Comparison of ENCODE assay signal across 16 cellular contexts in the genomic region with DNA sequence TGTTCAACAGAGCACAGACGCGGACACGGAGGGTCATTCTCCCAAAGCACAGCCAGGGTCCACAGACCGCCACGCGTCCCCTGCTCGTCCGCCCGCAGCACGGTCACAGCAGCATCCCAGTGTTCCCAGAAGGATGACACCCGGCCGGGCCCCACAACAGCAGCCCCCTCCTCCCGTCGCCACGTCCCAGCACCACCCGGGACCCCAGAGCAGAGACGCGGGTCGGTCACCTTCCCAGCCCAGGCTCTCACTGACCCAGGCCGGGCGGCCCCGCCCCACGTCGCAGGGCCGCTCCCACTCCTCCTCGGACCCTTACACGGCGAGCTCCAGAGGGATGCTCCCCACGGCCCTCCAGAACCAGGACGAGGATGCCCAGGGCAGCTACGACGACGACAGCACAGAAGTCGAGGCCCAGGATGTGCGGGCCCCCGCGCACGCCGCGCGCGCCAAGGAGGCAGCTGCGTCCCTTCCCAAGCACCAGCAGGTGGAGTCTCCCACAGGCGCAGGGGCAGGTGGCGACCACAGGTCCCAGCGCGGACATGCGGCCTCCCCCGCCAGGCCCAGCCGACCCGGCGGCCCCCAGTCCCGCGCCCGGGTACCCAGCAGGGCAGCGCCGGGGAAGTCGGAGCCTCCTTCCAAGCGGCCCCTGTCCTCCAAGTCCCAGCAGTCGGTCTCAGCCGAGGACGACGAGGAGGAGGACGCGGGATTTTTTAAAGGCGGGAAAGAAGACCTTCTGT.
DNase-seq lines count a peak whose midpoint lies in the region; ATAC-seq and TF ChIP-seq lines count a peak whose summit lies in the region.
"Had no signal": no experiment of that assay in that cellular context is flagged by ENCODE, and none has a peak within 500 bp of the region (broad histone marks: within the 10 kb centered on the region; RNA-seq: fewer than 3 reads in every experiment).

No MANE protein-coding gene starts in this region.

- H3K9me3 ChIP-seq in gastroesophageal sphincter (no peaks in the 10 kb centered on the region), MG63 (no peaks in the 10 kb centered on the region)

- CTCF ChIA-PET in MCF 10A (lab: Yijun Ruan, JAX), result no interaction called here

- H4K8ac ChIP-seq in mesendoderm (ENCODE audit: low read depth, low read length), result no peak overlapping the region

- no peak overlapping the region for H3K23ac ChIP-seq in mesendoderm (ENCODE audit: low read length)

- H3K27ac Mint-ChIP-seq in MCF 10A (ENCODE audit: low read depth, unreplicated experiment) (no peak overlapping the region), type B pancreatic cell (no peak overlapping the region)
- H3K27ac Mint-ChIP-seq in activated T-helper 1 cell treated with anti-CD3 and anti-CD28 coated beads, Interleukin-12 subunit alpha, Interleukin-12 subunit beta, Interleukin-2, Interleukin-4 antibody, amounts not matched to agents 30 ng/mL and 10 ng/mL and 1 ng/mL, durations not matched to agents 14 hours and 24 hours and 36 hours, result no peak overlapping the region
- H3K27ac Mint-ChIP-seq: CD4-positive, alpha-beta memory T cell; immature natural killer cell had no signal

- peak overlapping the region; percentile 33 for H3K4me2 ChIP-seq in mesendoderm (ENCODE audit: low read length)

- intact Hi-C loops in MCF 10A (cut with micrococcal nuclease), result no loop called here
- intact Hi-C loops in activated T-helper 1 cell treated with anti-CD3 and anti-CD28 coated beads, Interleukin-12 subunit alpha, Interleukin-12 subunit beta, Interleukin-2, Interleukin-4 antibody, amounts not matched to agents 30 ng/mL and 10 ng/mL and 1 ng/mL, durations not matched to agents 14 hours and 24 hours and 36 hours (cut with micrococcal nuclease), result no loop called here

- H2BK120ac ChIP-seq in mesendoderm (ENCODE audit: low read depth, low read length), result no peak overlapping the region

- no peak for TF ChIP-seq POLR2A in gastroesophageal sphincter (IDR thresholded peaks at IDR 0.05)

- H3K4me1 Mint-ChIP-seq in MCF 10A (ENCODE audit: insufficient read depth, unreplicated experiment), result no peaks in the 10 kb centered on the region
- peaks cover 3% of the 10 kb centered on the region for H3K4me1 Mint-ChIP-seq in type B pancreatic cell (ENCODE audit: unreplicated experiment)
- no peaks in the 10 kb centered on the region for H3K4me1 Mint-ChIP-seq in activated T-helper 1 cell treated with anti-CD3 and anti-CD28 coated beads, Interleukin-12 subunit alpha, Interleukin-12 subunit beta, Interleukin-2, Interleukin-4 antibody, amounts not matched to agents 30 ng/mL and 10 ng/mL and 1 ng/mL, durations not matched to agents 14 hours and 24 hours and 36 hours (ENCODE audit: low read depth)
- H3K4me1 Mint-ChIP-seq: immature natural killer cell had no signal

- H3K36me3 ChIP-seq in gastroesophageal sphincter (no peaks in the 10 kb centered on the region), mesendoderm (ENCODE audit: control insufficient read depth, insufficient read depth, low read length) (no peaks in the 10 kb centered on the region), MG63 (no peaks in the 10 kb centered on the region)

- H3K4me1 ChIP-seq in gastroesophageal sphincter, result peaks cover 0 to 14% (median 3%) of the 10 kb centered on the region in 3 donors
- H3K4me1 ChIP-seq in mesendoderm (ENCODE audit: control insufficient read depth, low read depth, low read length), result no peaks in the 10 kb centered on the region

- DNase-seq in T47D (ENCODE audit: low read depth in 1 of 2, low spot score in 1 of 2), result peak; percentile 12 to 21
- DNase-seq in MCF 10A (ENCODE audit: unreplicated experiment), result no peak
- peak; percentile 51 for DNase-seq in mesendoderm
- DNase-seq in type B pancreatic cell (ENCODE audit: extremely low spot score, unreplicated experiment), result no peak
- no peak for DNase-seq in UCSD-AML1 (lab: John Stamatoyannopoulos, UW; ENCODE audit: unreplicated experiment)
- no peak for DNase-seq in activated T-helper 1 cell treated with anti-CD3 and anti-CD28 coated beads, Interleukin-12 subunit alpha, Interleukin-12 subunit beta, Interleukin-2, Interleukin-4 antibody, amounts not matched to agents 30 ng/mL and 10 ng/mL and 1 ng/mL, durations not matched to agents 14 hours and 24 hours and 36 hours (ENCODE audit: low spot score)
- DNase-seq in MG63, result no peak
- DNase-seq: activated CD4-positive, alpha-beta T cell treated with anti-CD3 and anti-CD28 coated beads, Interleukin-2, amount 50 U/mL, for 1 hour; activated T-cell treated with anti-CD3 and anti-CD28 coated beads, Interleukin-2, amount 50 U/mL, for 48 hours; CD4-positive, alpha-beta memory T cell; cortex of kidney; immature natural killer cell; NCI-H774; T1000 had no signal

- H4K5ac ChIP-seq in mesendoderm (ENCODE audit: low read length), result no peak overlapping the region

- peak overlapping the region in 1 of 2 donors; percentile 30 for H3K4me3 ChIP-seq in gastroesophageal sphincter
- no peak overlapping the region for H3K4me3 ChIP-seq in mesendoderm (ENCODE audit: low read length)
- no peak overlapping the region for H3K4me3 ChIP-seq in MG63
- H3K4me3 ChIP-seq: skin epidermis had no signal

- H3K18ac ChIP-seq in mesendoderm (ENCODE audit: low read length), result no peak overlapping the region

- H2AK5ac ChIP-seq in mesendoderm (ENCODE audit: low read length), result no peak overlapping the region

- BruUV-seq in MCF 10A (replicated peaks; lab: Mats Ljungman, UMichigan), result no TSS peak

- no peak overlapping the region for H2BK5ac ChIP-seq in mesendoderm (ENCODE audit: low read length)

- no peaks in the 10 kb centered on the region for H3K79me2 ChIP-seq in mesendoderm (ENCODE audit: control insufficient read depth, insufficient read depth, low read length)

- H3K27ac ChIP-seq in gastroesophageal sphincter (no peak overlapping the region), mesendoderm (ENCODE audit: low read depth, low read length) (no peak overlapping the region)
- H3K27ac ChIP-seq: skin epidermis had no signal

- no peak overlapping the region for H2BK15ac ChIP-seq in mesendoderm (replicated peaks; ENCODE audit: low read depth)

- H3K4me3 Mint-ChIP-seq in MCF 10A (ENCODE audit: unreplicated experiment) (no peak overlapping the region), type B pancreatic cell (no peak overlapping the region)
- no peak overlapping the region for H3K4me3 Mint-ChIP-seq in activated T-helper 1 cell treated with anti-CD3 and anti-CD28 coated beads, Interleukin-12 subunit alpha, Interleukin-12 subunit beta, Interleukin-2, Interleukin-4 antibody, amounts not matched to agents 30 ng/mL and 10 ng/mL and 1 ng/mL, durations not matched to agents 14 hours and 24 hours and 36 hours
- H3K4me3 Mint-ChIP-seq: CD4-positive, alpha-beta memory T cell; immature natural killer cell had no signal

- peak; percentile 46 for ATAC-seq in gastroesophageal sphincter

- H3K79me1 ChIP-seq in mesendoderm (ENCODE audit: low read length), result no peaks in the 10 kb centered on the region

- H3K4ac ChIP-seq in mesendoderm (ENCODE audit: low read depth, low read length), result no peak overlapping the region

- H3K56ac ChIP-seq in mesendoderm (ENCODE audit: low read length), result no peak overlapping the region

- POLR2A ChIA-PET in MCF 10A (lab: Yijun Ruan, JAX), result no interaction called here

- in situ Hi-C loops in T47D (cut with HindIII; ENCODE audit: low pct_unique_long_range_greater_than_20kb, low sequenced_read_pairs), result no loop called here

- H3K9ac ChIP-seq in mesendoderm (ENCODE audit: low read length), result no peak overlapping the region

- 48% methylated on average over 4 of the region's 66 CpGs; no CpG with 5 or more reads in 1 of the 2 donors for WGBS in gastroesophageal sphincter (ENCODE audit: low coverage in 1 of 2), 2 donors
- no CpG with 5 or more reads among the region's 66 CpGs for WGBS in mesendoderm (ENCODE audit: extremely low coverage, insufficient coverage, low lambda C conversion rate)

- H3K9me3 Mint-ChIP-seq in MCF 10A (ENCODE audit: unreplicated experiment), result no peaks in the 10 kb centered on the region
- no peaks in the 10 kb centered on the region for H3K9me3 Mint-ChIP-seq in type B pancreatic cell
- H3K9me3 Mint-ChIP-seq in activated T-helper 1 cell treated with anti-CD3 and anti-CD28 coated beads, Interleukin-12 subunit alpha, Interleukin-12 subunit beta, Interleukin-2, Interleukin-4 antibody, amounts not matched to agents 30 ng/mL and 10 ng/mL and 1 ng/mL, durations not matched to agents 14 hours and 24 hours and 36 hours, result no peaks in the 10 kb centered on the region
- H3K9me3 Mint-ChIP-seq: CD4-positive, alpha-beta memory T cell; immature natural killer cell had no signal

- H3K27me3 Mint-ChIP-seq in MCF 10A (ENCODE audit: insufficient read depth, unreplicated experiment), result peaks cover 51% of the 10 kb centered on the region
- peaks cover 61% of the 10 kb centered on the region for H3K27me3 Mint-ChIP-seq in type B pancreatic cell
- H3K27me3 Mint-ChIP-seq in activated T-helper 1 cell treated with anti-CD3 and anti-CD28 coated beads, Interleukin-12 subunit alpha, Interleukin-12 subunit beta, Interleukin-2, Interleukin-4 antibody, amounts not matched to agents 30 ng/mL and 10 ng/mL and 1 ng/mL, durations not matched to agents 14 hours and 24 hours and 36 hours (ENCODE audit: insufficient read depth), result peaks cover 42% of the 10 kb centered on the region

- H3K36me3 Mint-ChIP-seq in MCF 10A (ENCODE audit: insufficient read depth, unreplicated experiment) (no peaks in the 10 kb centered on the region), type B pancreatic cell (no peaks in the 10 kb centered on the region)
- H3K36me3 Mint-ChIP-seq in activated T-helper 1 cell treated with anti-CD3 and anti-CD28 coated beads, Interleukin-12 subunit alpha, Interleukin-12 subunit beta, Interleukin-2, Interleukin-4 antibody, amounts not matched to agents 30 ng/mL and 10 ng/mL and 1 ng/mL, durations not matched to agents 14 hours and 24 hours and 36 hours (ENCODE audit: low read depth), result no peaks in the 10 kb centered on the region
- H3K36me3 Mint-ChIP-seq: CD4-positive, alpha-beta memory T cell; immature natural killer cell had no signal

- no peak for TF ChIP-seq CTCF in MCF 10A (IDR thresholded peaks at IDR 0.05; ENCODE audit: unreplicated experiment)
- TF ChIP-seq CTCF in gastroesophageal sphincter (IDR thresholded peaks at IDR 0.05), result peak in 1 of 4 experiments; percentile 45
- peak; percentile 52 for TF ChIP-seq CTCF in type B pancreatic cell (conservative IDR thresholded peaks at IDR 0.05)

- peaks cover 36% of the 10 kb centered on the region for H3K27me3 ChIP-seq in gastroesophageal sphincter
- H3K27me3 ChIP-seq in mesendoderm (ENCODE audit: insufficient read depth, low read length, poor library complexity), result peaks cover 17% of the 10 kb centered on the region
- H3K27me3 ChIP-seq in MG63, result no peaks in the 10 kb centered on the region

- no peak for TF ChIP-seq EP300 in gastroesophageal sphincter (IDR thresholded peaks at IDR 0.05)

Comparison
In these comparisons a context has a peak if more than half of its experiments do, and no peak if none do; other contexts are left out.
1. DNase-seq: peak in T47D (2 of 2) and mesendoderm (single experiment); none in MCF 10A (single experiment), type B pancreatic cell (single experiment), UCSD-AML1 (single experiment), activated T-helper 1 cell treated with anti-CD3 and anti-CD28 coated beads, Interleukin-12 subunit alpha, Interleukin-12 subunit beta, Interleukin-2, Interleukin-4 antibody, amounts not matched to agents 30 ng/mL and 10 ng/mL and 1 ng/mL, durations not matched to agents 14 hours and 24 hours and 36 hours (single experiment) and MG63 (single experiment).